Comparison of ENCODE assay signal across 1 cellular context in the genomic region with DNA sequence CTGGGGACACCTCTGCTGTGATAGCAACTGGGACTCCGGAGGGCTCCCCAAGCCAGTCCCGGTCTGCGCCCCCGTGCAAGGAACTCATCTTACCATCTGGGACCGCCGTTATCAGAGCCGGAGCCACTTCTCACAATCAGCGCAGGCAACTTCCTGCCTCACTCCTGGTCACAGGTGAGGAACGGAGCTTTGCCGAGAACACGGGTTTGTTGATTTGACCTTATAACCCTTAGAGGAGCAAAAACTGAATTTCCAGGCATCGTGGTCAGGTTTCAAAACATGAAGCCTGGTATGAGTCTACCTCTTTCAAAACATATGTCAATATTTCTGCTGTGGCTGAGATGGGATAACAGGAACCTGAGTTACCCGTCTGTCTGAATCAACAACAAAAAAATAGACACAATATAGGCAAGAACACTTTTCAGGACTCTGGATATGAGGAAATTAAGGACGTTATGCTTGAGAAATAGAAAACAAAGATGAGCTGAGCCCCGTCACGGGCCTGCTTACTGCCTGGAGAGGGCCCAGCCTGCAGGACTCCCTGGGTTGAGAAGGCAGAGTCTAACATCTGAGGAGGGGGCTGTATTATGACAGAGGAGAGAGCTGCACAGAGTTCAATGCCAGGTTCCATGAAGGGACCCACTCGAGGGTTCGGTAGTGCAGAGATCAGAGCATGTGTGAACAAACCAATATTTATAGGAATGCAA.
TF ChIP-seq lines count a peak whose summit lies in the region.

No MANE protein-coding gene starts in this region.

TF ChIP-seq in GM23338, 12 proteins besides CTCF, POLR2A, EP300 and RAD21 (continued from another document):
- TF ChIP-seq, protein P1, sequence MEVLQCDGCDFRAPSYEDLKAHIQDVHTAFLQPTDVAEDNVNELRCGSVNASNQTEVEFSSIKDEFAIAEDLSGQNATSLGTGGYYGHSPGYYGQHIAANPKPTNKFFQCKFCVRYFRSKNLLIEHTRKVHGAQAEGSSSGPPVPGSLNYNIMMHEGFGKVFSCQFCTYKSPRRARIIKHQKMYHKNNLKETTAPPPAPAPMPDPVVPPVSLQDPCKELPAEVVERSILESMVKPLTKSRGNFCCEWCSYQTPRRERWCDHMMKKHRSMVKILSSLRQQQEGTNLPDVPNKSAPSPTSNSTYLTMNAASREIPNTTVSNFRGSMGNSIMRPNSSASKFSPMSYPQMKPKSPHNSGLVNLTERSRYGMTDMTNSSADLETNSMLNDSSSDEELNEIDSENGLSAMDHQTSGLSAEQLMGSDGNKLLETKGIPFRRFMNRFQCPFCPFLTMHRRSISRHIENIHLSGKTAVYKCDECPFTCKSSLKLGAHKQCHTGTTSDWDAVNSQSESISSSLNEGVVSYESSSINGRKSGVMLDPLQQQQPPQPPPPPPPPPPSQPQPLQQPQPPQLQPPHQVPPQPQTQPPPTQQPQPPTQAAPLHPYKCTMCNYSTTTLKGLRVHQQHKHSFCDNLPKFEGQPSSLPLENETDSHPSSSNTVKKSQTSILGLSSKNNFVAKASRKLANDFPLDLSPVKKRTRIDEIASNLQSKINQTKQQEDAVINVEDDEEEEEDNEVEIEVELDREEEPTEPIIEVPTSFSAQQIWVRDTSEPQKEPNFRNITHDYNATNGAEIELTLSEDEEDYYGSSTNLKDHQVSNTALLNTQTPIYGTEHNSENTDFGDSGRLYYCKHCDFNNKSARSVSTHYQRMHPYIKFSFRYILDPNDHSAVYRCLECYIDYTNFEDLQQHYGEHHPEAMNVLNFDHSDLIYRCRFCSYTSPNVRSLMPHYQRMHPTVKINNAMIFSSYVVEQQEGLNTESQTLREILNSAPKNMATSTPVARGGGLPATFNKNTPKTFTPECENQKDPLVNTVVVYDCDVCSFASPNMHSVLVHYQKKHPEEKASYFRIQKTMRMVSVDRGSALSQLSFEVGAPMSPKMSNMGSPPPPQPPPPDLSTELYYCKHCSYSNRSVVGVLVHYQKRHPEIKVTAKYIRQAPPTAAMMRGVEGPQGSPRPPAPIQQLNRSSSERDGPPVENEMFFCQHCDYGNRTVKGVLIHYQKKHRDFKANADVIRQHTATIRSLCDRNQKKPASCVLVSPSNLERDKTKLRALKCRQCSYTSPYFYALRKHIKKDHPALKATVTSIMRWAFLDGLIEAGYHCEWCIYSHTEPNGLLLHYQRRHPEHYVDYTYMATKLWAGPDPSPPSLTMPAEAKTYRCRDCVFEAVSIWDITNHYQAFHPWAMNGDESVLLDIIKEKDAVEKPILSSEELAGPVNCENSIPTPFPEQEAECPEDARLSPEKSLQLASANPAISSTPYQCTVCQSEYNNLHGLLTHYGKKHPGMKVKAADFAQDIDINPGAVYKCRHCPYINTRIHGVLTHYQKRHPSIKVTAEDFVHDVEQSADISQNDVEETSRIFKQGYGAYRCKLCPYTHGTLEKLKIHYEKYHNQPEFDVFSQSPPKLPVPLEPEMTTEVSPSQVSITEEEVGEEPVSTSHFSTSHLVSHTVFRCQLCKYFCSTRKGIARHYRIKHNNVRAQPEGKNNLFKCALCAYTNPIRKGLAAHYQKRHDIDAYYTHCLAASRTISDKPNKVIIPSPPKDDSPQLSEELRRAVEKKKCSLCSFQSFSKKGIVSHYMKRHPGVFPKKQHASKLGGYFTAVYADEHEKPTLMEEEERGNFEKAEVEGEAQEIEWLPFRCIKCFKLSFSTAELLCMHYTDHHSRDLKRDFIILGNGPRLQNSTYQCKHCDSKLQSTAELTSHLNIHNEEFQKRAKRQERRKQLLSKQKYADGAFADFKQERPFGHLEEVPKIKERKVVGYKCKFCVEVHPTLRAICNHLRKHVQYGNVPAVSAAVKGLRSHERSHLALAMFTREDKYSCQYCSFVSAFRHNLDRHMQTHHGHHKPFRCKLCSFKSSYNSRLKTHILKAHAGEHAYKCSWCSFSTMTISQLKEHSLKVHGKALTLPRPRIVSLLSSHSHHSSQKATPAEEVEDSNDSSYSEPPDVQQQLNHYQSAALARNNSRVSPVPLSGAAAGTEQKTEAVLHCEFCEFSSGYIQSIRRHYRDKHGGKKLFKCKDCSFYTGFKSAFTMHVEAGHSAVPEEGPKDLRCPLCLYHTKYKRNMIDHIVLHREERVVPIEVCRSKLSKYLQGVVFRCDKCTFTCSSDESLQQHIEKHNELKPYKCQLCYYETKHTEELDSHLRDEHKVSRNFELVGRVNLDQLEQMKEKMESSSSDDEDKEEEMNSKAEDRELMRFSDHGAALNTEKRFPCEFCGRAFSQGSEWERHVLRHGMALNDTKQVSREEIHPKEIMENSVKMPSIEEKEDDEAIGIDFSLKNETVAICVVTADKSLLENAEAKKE (CRISPR knock-in tag; IDR thresholded peaks at IDR 0.05), result no peak
- TF ChIP-seq, protein P2, sequence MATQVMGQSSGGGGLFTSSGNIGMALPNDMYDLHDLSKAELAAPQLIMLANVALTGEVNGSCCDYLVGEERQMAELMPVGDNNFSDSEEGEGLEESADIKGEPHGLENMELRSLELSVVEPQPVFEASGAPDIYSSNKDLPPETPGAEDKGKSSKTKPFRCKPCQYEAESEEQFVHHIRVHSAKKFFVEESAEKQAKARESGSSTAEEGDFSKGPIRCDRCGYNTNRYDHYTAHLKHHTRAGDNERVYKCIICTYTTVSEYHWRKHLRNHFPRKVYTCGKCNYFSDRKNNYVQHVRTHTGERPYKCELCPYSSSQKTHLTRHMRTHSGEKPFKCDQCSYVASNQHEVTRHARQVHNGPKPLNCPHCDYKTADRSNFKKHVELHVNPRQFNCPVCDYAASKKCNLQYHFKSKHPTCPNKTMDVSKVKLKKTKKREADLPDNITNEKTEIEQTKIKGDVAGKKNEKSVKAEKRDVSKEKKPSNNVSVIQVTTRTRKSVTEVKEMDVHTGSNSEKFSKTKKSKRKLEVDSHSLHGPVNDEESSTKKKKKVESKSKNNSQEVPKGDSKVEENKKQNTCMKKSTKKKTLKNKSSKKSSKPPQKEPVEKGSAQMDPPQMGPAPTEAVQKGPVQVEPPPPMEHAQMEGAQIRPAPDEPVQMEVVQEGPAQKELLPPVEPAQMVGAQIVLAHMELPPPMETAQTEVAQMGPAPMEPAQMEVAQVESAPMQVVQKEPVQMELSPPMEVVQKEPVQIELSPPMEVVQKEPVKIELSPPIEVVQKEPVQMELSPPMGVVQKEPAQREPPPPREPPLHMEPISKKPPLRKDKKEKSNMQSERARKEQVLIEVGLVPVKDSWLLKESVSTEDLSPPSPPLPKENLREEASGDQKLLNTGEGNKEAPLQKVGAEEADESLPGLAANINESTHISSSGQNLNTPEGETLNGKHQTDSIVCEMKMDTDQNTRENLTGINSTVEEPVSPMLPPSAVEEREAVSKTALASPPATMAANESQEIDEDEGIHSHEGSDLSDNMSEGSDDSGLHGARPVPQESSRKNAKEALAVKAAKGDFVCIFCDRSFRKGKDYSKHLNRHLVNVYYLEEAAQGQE (IDR thresholded peaks at IDR 0.05; ENCODE audit: unreplicated experiment), result no peak
- TF ChIP-seq JUNB (IDR thresholded peaks at IDR 0.05; ENCODE audit: unreplicated experiment) (no peak), EZH2phosphoT487 (IDR thresholded peaks at IDR 0.05; ENCODE audit: unreplicated experiment) (no peak), STAT1 (IDR thresholded peaks at IDR 0.05; ENCODE audit: unreplicated experiment) (no peak)
- TF ChIP-seq, protein P3, sequence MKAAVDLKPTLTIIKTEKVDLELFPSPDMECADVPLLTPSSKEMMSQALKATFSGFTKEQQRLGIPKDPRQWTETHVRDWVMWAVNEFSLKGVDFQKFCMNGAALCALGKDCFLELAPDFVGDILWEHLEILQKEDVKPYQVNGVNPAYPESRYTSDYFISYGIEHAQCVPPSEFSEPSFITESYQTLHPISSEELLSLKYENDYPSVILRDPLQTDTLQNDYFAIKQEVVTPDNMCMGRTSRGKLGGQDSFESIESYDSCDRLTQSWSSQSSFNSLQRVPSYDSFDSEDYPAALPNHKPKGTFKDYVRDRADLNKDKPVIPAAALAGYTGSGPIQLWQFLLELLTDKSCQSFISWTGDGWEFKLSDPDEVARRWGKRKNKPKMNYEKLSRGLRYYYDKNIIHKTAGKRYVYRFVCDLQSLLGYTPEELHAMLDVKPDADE (IDR thresholded peaks at IDR 0.05), result no peak
TF ChIP-seq in GM23338: peak in this region for 0.
